Comparison of ENCODE assay signal across 17 cellular contexts in the genomic region with DNA sequence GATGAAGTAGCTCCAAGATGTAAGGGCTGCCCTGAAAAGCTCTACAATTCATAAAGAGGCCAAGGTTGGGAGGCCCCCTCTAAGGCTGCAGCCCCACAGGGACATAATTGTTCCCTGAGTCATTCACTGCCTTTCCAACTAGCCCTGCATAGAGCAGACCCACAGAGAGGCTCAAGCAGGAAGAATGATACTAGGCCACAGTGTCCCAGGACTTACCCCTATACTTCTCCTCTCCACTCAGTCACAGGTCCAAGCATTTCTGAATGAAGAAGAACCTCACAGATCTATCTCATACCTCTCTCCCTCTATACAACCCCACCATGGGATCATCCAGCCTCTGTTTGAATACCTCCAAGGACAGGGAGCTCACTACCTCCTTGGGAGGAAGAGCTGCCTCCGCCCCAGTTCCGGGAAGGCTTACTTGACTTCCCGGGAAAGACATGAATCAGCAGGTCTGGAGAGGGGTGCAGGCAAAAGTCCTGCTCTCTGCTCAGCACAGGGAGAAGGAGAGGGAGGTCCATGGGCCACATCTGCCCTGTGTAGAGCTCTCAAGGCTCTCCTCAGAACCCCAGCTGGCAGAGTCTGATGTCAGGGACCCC. TPM values are rescaled to one million over a fixed set of nuclear protein-coding genes. Genes with fewer than 3 reads are reported as not detected.
DNase-seq lines count a peak whose midpoint lies in the region; ATAC-seq, FAIRE-seq and TF ChIP-seq lines count a peak whose summit lies in the region.
"Had no signal": no experiment of that assay in that cellular context is flagged by ENCODE, and none has a peak within 500 bp of the region (broad histone marks: within the 10 kb centered on the region; RNA-seq: fewer than 3 reads in every experiment).

No MANE protein-coding gene starts in this region.

- no peaks in the 10 kb centered on the region for H3K79me1 ChIP-seq in neuronal stem cell (ENCODE audit: low read depth, low read length)

- H3K27me3 Mint-ChIP-seq in activated naive CD8-positive, alpha-beta T cell treated with anti-CD3 and anti-CD28 coated beads, Interleukin-2, amount 50 U/mL, for 24 hours, result peaks cover 6% of the 10 kb centered on the region

- no peaks in the 10 kb centered on the region for H3K9me3 ChIP-seq in neuronal stem cell (replicated peaks in 1 of 2; ENCODE audit: control insufficient read depth in 2 of 2, insufficient read depth in 1 of 2, low read depth in 1 of 2, low read length in 2 of 2)
- H3K9me3 ChIP-seq: stomach had no signal

- H3K9ac ChIP-seq in neuronal stem cell (ENCODE audit: low read depth, low read length, poor library complexity), result no peak overlapping the region

- H3K4me1 Mint-ChIP-seq in activated naive CD8-positive, alpha-beta T cell treated with anti-CD3 and anti-CD28 coated beads, Interleukin-2, amount 50 U/mL, for 24 hours, result peaks cover 14% of the 10 kb centered on the region

- no peak overlapping the region for H3K4me3 Mint-ChIP-seq in activated naive CD8-positive, alpha-beta T cell treated with anti-CD3 and anti-CD28 coated beads, Interleukin-2, amount 50 U/mL, for 24 hours
- H3K4me3 Mint-ChIP-seq: activated naive CD4-positive, alpha-beta T cell treated with anti-CD3 and anti-CD28 coated beads, Interleukin-2, amount 50 U/mL, for 24 hours had no signal

- no peak overlapping the region for H2BK15ac ChIP-seq in neuronal stem cell (ENCODE audit: low read length)

- H3K4me1 ChIP-seq in neuronal stem cell (ENCODE audit: control insufficient read depth in 2 of 2, insufficient read depth in 1 of 2, low read depth in 1 of 2, low read length in 2 of 2), result peaks cover 2 to 8% of the 10 kb centered on the region in 2 donors

- H3K36me3 ChIP-seq in neuronal stem cell (replicated peaks in 1 of 2; ENCODE audit: control insufficient read depth in 2 of 2, insufficient read depth in 2 of 2, low read length in 2 of 2), result no peaks in the 10 kb centered on the region
- H3K36me3 ChIP-seq: stomach had no signal

- peak overlapping the region; percentile 44 for H4K91ac ChIP-seq in neuronal stem cell (ENCODE audit: low read depth, low read length, poor library complexity)

- H3K18ac ChIP-seq in neuronal stem cell (ENCODE audit: low read length), result peak overlapping the region; percentile 46

- no peak overlapping the region for H2AK5ac ChIP-seq in neuronal stem cell (ENCODE audit: low read depth, low read length)

- no peak overlapping the region for H3K4me2 ChIP-seq in neuronal stem cell (ENCODE audit: insufficient read depth, low read length, poor library complexity, severe bottlenecking)

- peak overlapping the region; percentile 35 for H2AFZ ChIP-seq in neuronal stem cell (ENCODE audit: low read length)

- H4K8ac ChIP-seq in neuronal stem cell (ENCODE audit: low read depth, low read length), result no peak overlapping the region

- H3K27me3 ChIP-seq in neuronal stem cell (ENCODE audit: control insufficient read depth in 3 of 3, insufficient read depth in 3 of 3, low read depth in 1 of 3, low read length in 3 of 3), result peaks cover 0 to 1% (median 0%) of the 10 kb centered on the region in 3 experiments

- no peaks in the 10 kb centered on the region for H3K9me3 Mint-ChIP-seq in activated naive CD8-positive, alpha-beta T cell treated with anti-CD3 and anti-CD28 coated beads, Interleukin-2, amount 50 U/mL, for 24 hours
- H3K9me3 Mint-ChIP-seq: activated naive CD4-positive, alpha-beta T cell treated with anti-CD3 and anti-CD28 coated beads, Interleukin-2, amount 50 U/mL, for 24 hours; CD4-positive, CD25-positive, alpha-beta regulatory T cell had no signal

- ATAC-seq in activated naive CD8-positive, alpha-beta T cell treated with anti-CD3 and anti-CD28 coated beads, Interleukin-2, amount 50 U/mL, for 24 hours, result no peak

- H3K4ac ChIP-seq in neuronal stem cell (ENCODE audit: low read length), result no peak overlapping the region

- no peak overlapping the region for H3K27ac Mint-ChIP-seq in activated naive CD8-positive, alpha-beta T cell treated with anti-CD3 and anti-CD28 coated beads, Interleukin-2, amount 50 U/mL, for 24 hours
- H3K27ac Mint-ChIP-seq: activated naive CD4-positive, alpha-beta T cell treated with anti-CD3 and anti-CD28 coated beads, Interleukin-2, amount 50 U/mL, for 24 hours; CD4-positive, CD25-positive, alpha-beta regulatory T cell had no signal

- no peak overlapping the region for H3K14ac ChIP-seq in neuronal stem cell (ENCODE audit: low read length)

- no peak for TF ChIP-seq POLR2A in H54 (IDR thresholded peaks at IDR 0.05; ENCODE audit: low read depth, low read length)

- DNase-seq in EL (peak; percentile 90), RCC 7860 (ENCODE audit: low spot score) (peak; percentile 78), dermis blood vessel endothelial cell (peak; percentile 17), neuronal stem cell (ENCODE audit: low spot score) (no peak), NCI-H69 (lab: John Stamatoyannopoulos, UW) (no peak), H54 (ENCODE audit: insufficient read length, low spot score) (no peak), DMS79 treated with DMSO at 0.1 percent for 48 hours (lab: John Stamatoyannopoulos, UW) (no peak)
- no peak for DNase-seq in activated naive CD8-positive, alpha-beta T cell treated with anti-CD3 and anti-CD28 coated beads, Interleukin-2, amount 50 U/mL, for 24 hours
- DNase-seq: CD4-positive, CD25-positive, alpha-beta regulatory T cell; NCI-H1048; NCI-H2227 treated with DMSO at 0.1 percent for 48 hours had no signal

- no CpG with 5 or more reads among the region's 3 CpGs for WGBS in neuronal stem cell (ENCODE audit: extremely low coverage in 2 of 2, insufficient read length in 2 of 2, insufficient replicate concordance in 1 of 2), 2 donors

- H3K4me3 ChIP-seq in neuronal stem cell (ENCODE audit: low read length in 2 of 2), result no peak overlapping the region
- H3K4me3 ChIP-seq: stomach had no signal

- no peak overlapping the region for H3K27ac ChIP-seq in neuronal stem cell (replicated peaks; ENCODE audit: low read length)
- H3K27ac ChIP-seq: RWPE1, stomach had no signal

- no peak overlapping the region for H3K23ac ChIP-seq in neuronal stem cell (ENCODE audit: low read depth, low read length, poor library complexity)

- H2BK5ac ChIP-seq in neuronal stem cell (ENCODE audit: low read length), result peak overlapping the region; percentile 66

- FAIRE-seq in RCC 7860 (lab: Jason Lieb, UNC) (no peak), H54 (lab: Jason Lieb, UNC) (no peak)
- FAIRE-seq: TTC549 had no signal

- H2BK120ac ChIP-seq in neuronal stem cell (ENCODE audit: low read depth, low read length), result peak overlapping the region; percentile 37

- no peak overlapping the region for H2BK12ac ChIP-seq in neuronal stem cell (ENCODE audit: low read length)

- no peaks in the 10 kb centered on the region for H3K36me3 Mint-ChIP-seq in activated naive CD8-positive, alpha-beta T cell treated with anti-CD3 and anti-CD28 coated beads, Interleukin-2, amount 50 U/mL, for 24 hours (ENCODE audit: low read depth)
- H3K36me3 Mint-ChIP-seq: activated naive CD4-positive, alpha-beta T cell treated with anti-CD3 and anti-CD28 coated beads, Interleukin-2, amount 50 U/mL, for 24 hours; CD4-positive, CD25-positive, alpha-beta regulatory T cell had no signal

RNA-seq across cellular contexts. Expression of a gene that starts 6.9 kb away (rescaled TPM):
- 64.1 and 76.2 TPM in 2 replicates for total RNA-seq in dermis blood vessel endothelial cell
- 34.0 TPM for polyA plus RNA-seq in neuronal stem cell (2013, experiment 1 of 2)
- 34.5 TPM for polyA plus RNA-seq in neuronal stem cell (2013, experiment 2 of 2)

RNA-seq across cellular contexts. Expression of a gene that starts 33.9 kb away (rescaled TPM):
- not detected in 2 replicates for total RNA-seq in dermis blood vessel endothelial cell
- polyA plus RNA-seq in neuronal stem cell (2013, experiment 1 of 2), result 1,930 TPM
- 1,905 TPM for polyA plus RNA-seq in neuronal stem cell (2013, experiment 2 of 2)
- total RNA-seq: CD4-positive, CD25-positive, alpha-beta regulatory T cell; lung microvascular endothelial cell; pulmonary artery endothelial cell had no signal
- polyA plus RNA-seq: CD4-positive, CD25-positive, alpha-beta regulatory T cell had no signal

RNA-seq across cellular contexts. Expression of a gene that starts 41.9 kb away (rescaled TPM):
- total RNA-seq in dermis blood vessel endothelial cell, result 3.9 and 5.6 TPM in 2 replicates
- 0.08 TPM for polyA plus RNA-seq in neuronal stem cell (2013, experiment 1 of 2)
- polyA plus RNA-seq in neuronal stem cell (2013, experiment 2 of 2), result 0.06 TPM

Comparison
In these comparisons a context has a peak if more than half of its experiments do, and no peak if none do; other contexts are left out.
1. DNase-seq: peak in EL (single experiment), RCC 7860 (single experiment) and dermis blood vessel endothelial cell (single experiment); none in neuronal stem cell (single experiment), activated naive CD8-positive, alpha-beta T cell treated with anti-CD3 and anti-CD28 coated beads, Interleukin-2, amount 50 U/mL, for 24 hours (single experiment), NCI-H69 (single experiment), H54 (single experiment) and DMS79 treated with DMSO at 0.1 percent for 48 hours (single experiment).